2 cellular contexts compared by ENCODE assay signal in genomic region chr3:139473155-139473771, GRCh38.
A peak's percentile ranks its signal among the peaks of the same experiment; 100 is the strongest.
TF ChIP-seq lines count a peak whose summit lies in the region.

No MANE protein-coding gene starts in this region.

TF ChIP-seq in H1, 55 proteins besides CTCF, POLR2A, EP300 and RAD21:
- TF ChIP-seq ATF3 (IDR thresholded peaks at IDR 0.05; ENCODE audit: insufficient read depth, low read depth, low read length) (no peak), JUN (IDR thresholded peaks at IDR 0.05; ENCODE audit: low read depth, low read length) (no peak), SIN3A (conservative IDR thresholded peaks at IDR 0.05 in 1 of 2, IDR thresholded peaks at IDR 0.05 in 1 of 2; ENCODE audit: low read depth in 1 of 2, low read length in 2 of 2) (no peak), KDM5A (IDR thresholded peaks at IDR 0.05; ENCODE audit: low read length) (no peak), MAFK (IDR thresholded peaks at IDR 0.05; ENCODE audit: low read depth, low read length) (no peak), BACH1 (IDR thresholded peaks at IDR 0.05; ENCODE audit: low read length) (no peak), MAX (IDR thresholded peaks at IDR 0.05) (no peak), CEBPB (IDR thresholded peaks at IDR 0.05; ENCODE audit: low read depth, low read length) (no peak), USF2 (IDR thresholded peaks at IDR 0.05; ENCODE audit: low read length) (no peak), POLR2AphosphoS5 (IDR thresholded peaks at IDR 0.05; ENCODE audit: low read depth, low read length) (no peak), SUZ12 (IDR thresholded peaks at IDR 0.05; ENCODE audit: low read length) (no peak), NANOG (IDR thresholded peaks at IDR 0.05; ENCODE audit: insufficient read depth, low read depth, low read length, poor library complexity, severe bottlenecking) (no peak)
TF ChIP-seq in H1: peak in this region for 0.

TF ChIP-seq in liver, 16 proteins besides CTCF, POLR2A, EP300 and RAD21:
- TF ChIP-seq FOXA2 (IDR thresholded peaks at IDR 0.05) (no peak), RXRA (IDR thresholded peaks at IDR 0.05) (peak; percentile 36 to 45)
